In genomic region chr5:118953652-118954005, GRCh38 we compare ENCODE assay signal across 1 cellular context.
TF ChIP-seq lines count a peak whose summit lies in the region.

No MANE protein-coding gene starts in this region.

TF ChIP-seq in WTC11, 78 proteins besides CTCF, POLR2A, EP300 and RAD21 (continued from another document):
- TF ChIP-seq JUN (CRISPR knock-in tag; IDR thresholded peaks at IDR 0.05) (no peak), CREB1 (CRISPR knock-in tag; IDR thresholded peaks at IDR 0.05) (no peak), GABPB1 (CRISPR knock-in tag; IDR thresholded peaks at IDR 0.05) (no peak), KAT7 (CRISPR knock-in tag; IDR thresholded peaks at IDR 0.05; ENCODE audit: borderline replicate concordance) (no peak), ZNF423 (CRISPR knock-in tag; IDR thresholded peaks at IDR 0.05) (no peak), NFYB (CRISPR knock-in tag; conservative IDR thresholded peaks at IDR 0.05; ENCODE audit: low read depth) (no peak), ZNF425 (CRISPR knock-in tag; conservative IDR thresholded peaks at IDR 0.05) (no peak)
- TF ChIP-seq, protein P1, sequence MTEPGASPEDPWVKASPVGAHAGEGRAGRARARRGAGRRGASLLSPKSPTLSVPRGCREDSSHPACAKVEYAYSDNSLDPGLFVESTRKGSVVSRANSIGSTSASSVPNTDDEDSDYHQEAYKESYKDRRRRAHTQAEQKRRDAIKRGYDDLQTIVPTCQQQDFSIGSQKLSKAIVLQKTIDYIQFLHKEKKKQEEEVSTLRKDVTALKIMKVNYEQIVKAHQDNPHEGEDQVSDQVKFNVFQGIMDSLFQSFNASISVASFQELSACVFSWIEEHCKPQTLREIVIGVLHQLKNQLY (CRISPR knock-in tag; IDR thresholded peaks at IDR 0.05): no peak
